Comparison of ENCODE assay signal across 9 cellular contexts in genomic region chr1:7042322-7043231, GRCh38.
DNase-seq lines count a peak whose midpoint lies in the region; ATAC-seq and TF ChIP-seq lines count a peak whose summit lies in the region.
"Had no signal": no experiment of that assay in that cellular context is flagged by ENCODE, and none has a peak within 500 bp of the region (broad histone marks: within the 10 kb centered on the region; RNA-seq: fewer than 3 reads in every experiment).

No MANE protein-coding gene starts in this region.

- H3K36me3 Mint-ChIP-seq in Caco-2 (ENCODE audit: insufficient read depth, unreplicated experiment) (no peaks in the 10 kb centered on the region), HFFc6 (ENCODE audit: low read depth) (no peaks in the 10 kb centered on the region)
- no peaks in the 10 kb centered on the region for H3K36me3 Mint-ChIP-seq in activated naive CD8-positive, alpha-beta T cell treated with anti-CD3 and anti-CD28 coated beads for 36 hours

- H3K36me3 ChIP-seq in Caco-2 (ENCODE audit: control insufficient read depth, insufficient read depth, low read length) (no peaks in the 10 kb centered on the region), PC-9 (ENCODE audit: low read depth) (no peaks in the 10 kb centered on the region), psoas muscle (ENCODE audit: insufficient read depth in 1 of 2, low read depth in 1 of 2) (no peaks in the 10 kb centered on the region)

- CTCF ChIA-PET in Caco-2 (lab: Charles Lee) (interaction anchor here (0.5 to 1.2 kb wide), 10 partner anchors 28 to 605 kb away, joined by 3 to 11 read pairs (median 4); partner anchors contain the start of gene CAMTA1), PC-9 (lab: Charles Lee) (interaction anchor here (0.5 to 1.3 kb wide), 4 partner anchors 232 to 606 kb away, joined by 3 read pairs; no protein-coding TSS in a partner anchor)

- peak; percentile 46 to 50 for TF ChIP-seq CTCF in Caco-2 (IDR thresholded peaks at IDR 0.05; ENCODE audit: insufficient read depth in 1 of 2, low read depth in 1 of 2, low read length in 1 of 2, severe bottlenecking in 1 of 2, unreplicated experiment in 1 of 2)
- TF ChIP-seq CTCF in HFFc6 (IDR thresholded peaks at IDR 0.05): peak; percentile 85
- peak; percentile 65 for TF ChIP-seq CTCF in PC-9 (conservative IDR thresholded peaks at IDR 0.05)
- peak; percentile 55 for TF ChIP-seq CTCF in fibroblast of mammary gland (conservative IDR thresholded peaks at IDR 0.05; ENCODE audit: control insufficient read depth, insufficient read depth, low read depth, low read length)
- TF ChIP-seq CTCF in psoas muscle (IDR thresholded peaks at IDR 0.05): peak; percentile 50

- WGBS in psoas muscle, 3 donors: 21 to 27% (median 25%) methylated on average over 18 of the region's 18 CpGs

- intact Hi-C loops in Caco-2 (cut with micrococcal nuclease; ENCODE audit: unreplicated experiment): loop anchor here (2.0 kb wide), 1 partner anchor 604 kb away; no protein-coding TSS in a partner anchor
- intact Hi-C loops in PC-9 (cut with micrococcal nuclease; ENCODE audit: unreplicated experiment): loop anchor here (2.0 to 10.0 kb wide), 2 partner anchors 248 to 604 kb away; no protein-coding TSS in a partner anchor
- intact Hi-C loops in psoas muscle (cut with DNase I): loop anchor here (5.0 to 10.0 kb wide), 2 partner anchors 175 to 602 kb away; no protein-coding TSS in a partner anchor

- H3K9me2 ChIP-seq in PC-9 (ENCODE audit: insufficient read depth): no peaks in the 10 kb centered on the region

- no peaks in the 10 kb centered on the region for H3K4me1 Mint-ChIP-seq in Caco-2 (ENCODE audit: low read depth, unreplicated experiment)
- H3K4me1 Mint-ChIP-seq in HFFc6 (ENCODE audit: low read depth): peaks cover 8% of the 10 kb centered on the region; the same call in 1 of the 2 replicates
- H3K4me1 Mint-ChIP-seq in activated naive CD8-positive, alpha-beta T cell treated with anti-CD3 and anti-CD28 coated beads for 36 hours: no peaks in the 10 kb centered on the region

- H3K4me3 Mint-ChIP-seq in Caco-2 (ENCODE audit: unreplicated experiment) (no peak overlapping the region), HFFc6 (no peak overlapping the region)
- no peak overlapping the region for H3K4me3 Mint-ChIP-seq in activated naive CD8-positive, alpha-beta T cell treated with anti-CD3 and anti-CD28 coated beads for 36 hours

- no peak overlapping the region for H3K4me2 ChIP-seq in PC-9

- H3F3A ChIP-seq in PC-9 (ENCODE audit: insufficient read depth, low read depth): no peaks in the 10 kb centered on the region

- POLR2A ChIA-PET in Caco-2 (lab: Charles Lee): no interaction called here
- POLR2A ChIA-PET in PC-9 (lab: Charles Lee; ENCODE audit: unreplicated experiment): interaction anchor here (0.6 kb wide), 1 partner anchor 17 kb away, joined by 4 read pairs; no protein-coding TSS in a partner anchor

- no peak overlapping the region for H3K27ac Mint-ChIP-seq in Caco-2 (ENCODE audit: unreplicated experiment)
- no peak overlapping the region for H3K27ac Mint-ChIP-seq in HFFc6
- no peak overlapping the region for H3K27ac Mint-ChIP-seq in activated naive CD8-positive, alpha-beta T cell treated with anti-CD3 and anti-CD28 coated beads for 36 hours

- H2AFZ ChIP-seq in PC-9: no peak overlapping the region

- H3K9me3 ChIP-seq in Caco-2 (no peaks in the 10 kb centered on the region), PC-9 (ENCODE audit: insufficient read depth, low read depth) (no peaks in the 10 kb centered on the region), psoas muscle (no peaks in the 10 kb centered on the region)

- H3K4me3 ChIP-seq in Caco-2 (ENCODE audit: low read depth, low read length): no peak overlapping the region
- H3K4me3 ChIP-seq in PC-9: no peak overlapping the region
- no peak overlapping the region for H3K4me3 ChIP-seq in fibroblast of mammary gland (ENCODE audit: control insufficient read depth, low read depth, low read length)
- H3K4me3 ChIP-seq in psoas muscle: peak overlapping the region; percentile 11
- H3K4me3 ChIP-seq: lung had no signal

- ATAC-seq in psoas muscle: peak in 2 of 4 donors; percentile 64 to 65
- no peak for ATAC-seq in HG02571 (IDR thresholded peaks at IDR 0.05; ENCODE audit: unreplicated experiment)
- ATAC-seq in GM19452 (IDR thresholded peaks at IDR 0.05; ENCODE audit: unreplicated experiment): no peak

- DNase-seq in Caco-2 (peak in 1 of 2 experiments; percentile 18), HFFc6 (peak; percentile 29), PC-9 (no peak), fibroblast of mammary gland (ENCODE audit: low read depth) (peak; percentile 48), psoas muscle (no peak)
- DNase-seq in activated naive CD8-positive, alpha-beta T cell treated with anti-CD3 and anti-CD28 coated beads for 36 hours: no peak

- no peaks in the 10 kb centered on the region for H3K4me1 ChIP-seq in Caco-2
- H3K4me1 ChIP-seq in PC-9 (replicated peaks; ENCODE audit: insufficient read depth): no peaks in the 10 kb centered on the region
- H3K4me1 ChIP-seq in psoas muscle: peaks cover 7% of the 10 kb centered on the region

- no peaks in the 10 kb centered on the region for H3K79me2 ChIP-seq in PC-9 (ENCODE audit: low read depth)

- no TSS peak for BruUV-seq in Caco-2 (replicated peaks; lab: Mats Ljungman, UMichigan)
- BruUV-seq in PC-9 (replicated peaks; lab: Mats Ljungman, UMichigan): no TSS peak

- H3K27me3 Mint-ChIP-seq in Caco-2 (ENCODE audit: insufficient read depth, unreplicated experiment): peaks cover 14% of the 10 kb centered on the region
- H3K27me3 Mint-ChIP-seq in HFFc6 (ENCODE audit: insufficient read depth): peaks cover 24% of the 10 kb centered on the region
- H3K27me3 Mint-ChIP-seq in activated naive CD8-positive, alpha-beta T cell treated with anti-CD3 and anti-CD28 coated beads for 36 hours: peaks cover 14% of the 10 kb centered on the region

- no peaks in the 10 kb centered on the region for H4K20me1 ChIP-seq in PC-9 (ENCODE audit: insufficient read depth)

- H3K27ac ChIP-seq in PC-9: no peak overlapping the region
- H3K27ac ChIP-seq in psoas muscle: no peak overlapping the region

- H3K9me3 Mint-ChIP-seq in Caco-2 (ENCODE audit: unreplicated experiment) (no peaks in the 10 kb centered on the region), HFFc6 (no peaks in the 10 kb centered on the region)
- no peaks in the 10 kb centered on the region for H3K9me3 Mint-ChIP-seq in activated naive CD8-positive, alpha-beta T cell treated with anti-CD3 and anti-CD28 coated beads for 36 hours

- no peaks in the 10 kb centered on the region for H3K27me3 ChIP-seq in Caco-2 (replicated peaks; ENCODE audit: control insufficient read depth, insufficient read depth, low read length)
- H3K27me3 ChIP-seq in PC-9 (ENCODE audit: insufficient read depth, low read depth): peaks cover 31% of the 10 kb centered on the region
- peaks cover 0 to 14% (median 4%) of the 10 kb centered on the region in 3 donors for H3K27me3 ChIP-seq in psoas muscle (ENCODE audit: insufficient read depth in 3 of 3, low read length in 2 of 3)

Comparison
In these comparisons a context has a peak if more than half of its experiments do, and no peak if none do; other contexts are left out.
1. DNase-seq: peak in HFFc6 (single experiment) and fibroblast of mammary gland (single experiment); none in PC-9 (0 of 2), psoas muscle (0 of 2) and activated naive CD8-positive, alpha-beta T cell treated with anti-CD3 and anti-CD28 coated beads for 36 hours (single experiment).
2. Peak in every context shown above with its lines, with median percentiles within 50 percentile points of each other: CTCF ChIP-seq.